33 cellular contexts compared by ENCODE assay signal in the genomic region with DNA sequence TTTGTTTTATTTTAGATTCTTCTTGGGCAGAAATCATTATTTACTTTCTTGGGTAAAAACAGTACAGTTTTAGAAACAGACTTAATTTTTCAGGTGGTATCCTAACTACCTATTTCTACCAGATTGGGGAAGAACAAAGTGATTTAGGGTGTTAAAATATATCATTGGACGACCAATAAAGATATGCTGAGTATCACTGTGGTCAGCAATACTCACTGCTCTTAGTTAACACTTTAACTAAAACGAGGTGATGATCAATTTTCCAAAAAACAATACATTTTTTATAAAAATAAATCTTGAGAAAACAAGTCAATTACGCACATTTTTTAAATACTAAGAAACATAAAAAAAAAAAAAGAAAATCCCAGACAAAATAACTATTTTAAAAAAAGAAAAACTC.
"Had no signal": no experiment of that assay in that cellular context is flagged by ENCODE, and none has a peak within 500 bp of the region (broad histone marks: within the 10 kb centered on the region; RNA-seq: fewer than 3 reads in every experiment).

No MANE protein-coding gene starts in this region.

- DNase-seq: activated B cell treated with CpG ODN at 0.5 μM for 24 hours; activated CD4-positive, alpha-beta memory T cell treated with anti-CD3 and anti-CD28 coated beads for 36 hours; activated CD4-positive, alpha-beta T cell treated with anti-CD3 and anti-CD28 coated beads for 4 hours; activated CD4-positive, alpha-beta T cell treated with anti-CD3 and anti-CD28 coated beads, Interleukin-2, amount 10 ng/mL, durations not matched to agents 24 days and 14 days; activated CD4-positive, alpha-beta T cell treated with anti-CD3 and anti-CD28 coated beads, Interleukin-2, amount 50 U/mL, for 1 hour; activated CD4-positive, alpha-beta T cell treated with anti-CD3 and anti-CD28 coated beads, Interleukin-2, amount 50 U/mL, for 4 hours; activated CD4-positive, CD25-positive, alpha-beta regulatory T cell treated with anti-CD3 and anti-CD28 coated beads, Interleukin-2, amount 50 U/mL, for 72 hours; activated CD8-positive, alpha-beta memory T cell treated with anti-CD3 and anti-CD28 coated beads, Interleukin-2, amount 50 U/mL, for 4 hours; activated CD8-positive, alpha-beta T cell treated with anti-CD3 and anti-CD28 coated beads for 36 hours; activated effector memory CD4-positive, alpha-beta T cell treated with anti-CD3 and anti-CD28 coated beads, Interleukin-2, amount 50 U/mL, for 16 hours; activated gamma-delta T cell treated with Interleukin-2 at 50 U/mL for 16 hours; activated naive CD4-positive, alpha-beta T cell; activated naive CD4-positive, alpha-beta T cell treated with anti-CD3 and anti-CD28 coated beads for 36 hours; activated naive CD4-positive, alpha-beta T cell treated with anti-CD3 and anti-CD28 coated beads, Interleukin-2, amount 50 U/mL, for 16 hours; activated naive CD8-positive, alpha-beta T cell treated with anti-CD3 and anti-CD28 coated beads for 36 hours; activated T-cell treated with anti-CD3 and anti-CD28 coated beads for 4 hours; activated T-cell treated with anti-CD3 and anti-CD28 coated beads, Interleukin-2, amount 50 U/mL, for 1 hour; activated T-cell treated with anti-CD3 and anti-CD28 coated beads, Interleukin-2, amount 50 U/mL, for 4 hours; activated T-cell treated with anti-CD3 and anti-CD28 coated beads, Interleukin-2, amount 50 U/mL, for 72 hours; adrenal gland; amniotic stem cell; aorta; body of pancreas; brain microvascular endothelial cell; central memory CD4-positive, alpha-beta T cell; T-helper 2 cell; T-helper 9 cell had no signal

- H3K4me3 ChIP-seq: adrenal gland, body of pancreas, breast epithelium had no signal

- ATAC-seq: activated CD8-positive, alpha-beta T cell treated with anti-CD3 and anti-CD28 coated beads for 36 hours; activated naive CD4-positive, alpha-beta T cell treated with anti-CD3 and anti-CD28 coated beads, Interleukin-2, amount 50 U/mL, for 72 hours; activated T-cell treated with anti-CD3 and anti-CD28 coated beads, Interleukin-2, amount 50 U/mL, for 4 hours; activated T-cell treated with anti-CD3 and anti-CD28 coated beads, Interleukin-2, amount 50 U/mL, for 72 hours; activated T-helper 17 cell treated with anti-CD3 and anti-CD28 coated beads, Interleukin-2, amount 50 U/mL, for 72 hours; body of pancreas had no signal

- H3K27me3 ChIP-seq: adrenal gland, body of pancreas, brain microvascular endothelial cell, breast epithelium had no signal

- H3K36me3 ChIP-seq: adrenal gland, brain microvascular endothelial cell, breast epithelium had no signal

- H3K9me3 ChIP-seq: adrenal gland, body of pancreas, breast epithelium had no signal

- H3K27ac ChIP-seq: adrenal gland, body of pancreas, brain microvascular endothelial cell, breast epithelium, VCaP had no signal

- FAIRE-seq: astrocyte, TTC549 had no signal
